In the genomic region with DNA sequence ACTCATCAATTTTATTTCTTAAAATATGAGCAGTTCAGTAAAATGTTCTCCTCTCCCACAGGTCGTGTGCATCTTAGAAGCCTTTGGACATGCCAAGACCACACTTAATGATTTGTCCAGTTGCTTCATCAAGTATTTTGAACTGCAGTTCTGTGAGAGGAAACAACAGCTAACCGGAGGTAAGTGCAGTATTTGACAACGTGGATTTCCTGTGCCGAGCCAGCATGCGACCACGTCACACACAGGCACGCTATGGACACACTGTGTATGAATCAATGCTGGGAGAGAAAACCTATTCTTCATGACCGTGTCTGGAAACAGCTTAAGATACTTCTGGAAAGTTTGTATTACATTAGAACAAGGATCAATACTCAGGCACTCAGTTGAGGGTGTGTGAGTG, we compare ENCODE assay signal across 13 cellular contexts.
DNase-seq lines count a peak whose midpoint lies in the region; ATAC-seq and TF ChIP-seq lines count a peak whose summit lies in the region.
"Had no signal": no experiment of that assay in that cellular context is flagged by ENCODE, and none has a peak within 500 bp of the region (broad histone marks: within the 10 kb centered on the region; RNA-seq: fewer than 3 reads in every experiment).

No MANE protein-coding gene starts in this region.

- CTCF ChIA-PET in activated naive CD4-positive, alpha-beta T cell treated with anti-CD3 and anti-CD28 coated beads, Interleukin-2, amount 10 ng/mL, durations not matched to agents 7 days and 5 days (lab: Charles Lee): interaction anchor here (1.3 to 4.2 kb wide), 4 partner anchors 15 to 575 kb away, joined by 3 to 32 read pairs (median 8); no protein-coding TSS in a partner anchor

- peak; percentile 25 for DNase-seq in stimulated activated CD4-positive, alpha-beta T cell treated with anti-CD3 and anti-CD28 coated beads, Interleukin-1b, Interleukin-23, amount 100 ng/mL, for 48 hours
- no peak for DNase-seq in stimulated activated CD4-positive, alpha-beta T cell treated with anti-CD3 and anti-CD28 coated beads, Interleukin-2, amount 100 ng/mL, for 48 hours
- peak; percentile 58 for DNase-seq in NB4 (ENCODE audit: low read depth)
- DNase-seq in activated naive CD4-positive, alpha-beta T cell treated with anti-CD3 and anti-CD28 coated beads, Interleukin-2, amount 10 ng/mL, durations not matched to agents 7 days and 5 days: peak; percentile 58
- no peak for DNase-seq in upper lobe of right lung
- DNase-seq in CD14-positive monocyte (ENCODE audit: low spot score): no peak
- DNase-seq in DMS79 treated with DMSO at 0.1 percent for 48 hours (lab: John Stamatoyannopoulos, UW): no peak
- no peak for DNase-seq in chondrocyte (ENCODE audit: low spot score)
- DNase-seq: NCI-H446 treated with DMSO at 0.1 percent for 48 hours; posterior cingulate gyrus; stimulated activated naive CD4-positive, alpha-beta T cell treated with Interleukin-2 at 50 U/mL for 16 hours had no signal

- H3K27me3 ChIP-seq in upper lobe of right lung: peaks cover 6% of the 10 kb centered on the region
- H3K27me3 ChIP-seq: esophagus muscularis mucosa had no signal

- TF ChIP-seq CTCF in NB4 (IDR thresholded peaks at IDR 0.05; ENCODE audit: low read depth, low read length): no peak
- no peak for TF ChIP-seq CTCF in upper lobe of right lung (IDR thresholded peaks at IDR 0.05)
- no peak for TF ChIP-seq CTCF in CD14-positive monocyte (IDR thresholded peaks at IDR 0.05)
- no peak for TF ChIP-seq CTCF in chondrocyte (IDR thresholded peaks at IDR 0.05)

- peak; percentile 16 for ATAC-seq in upper lobe of right lung

- no peak overlapping the region for H3K4me3 Mint-ChIP-seq in activated naive CD4-positive, alpha-beta T cell treated with anti-CD3 and anti-CD28 coated beads, Interleukin-2, amount 10 ng/mL, durations not matched to agents 7 days and 5 days
- H3K4me3 Mint-ChIP-seq in CD14-positive monocyte (peak overlapping the region in 1 of 2 donors; percentile 16), chondrocyte (ENCODE audit: unreplicated experiment) (no peak overlapping the region)
- H3K4me3 Mint-ChIP-seq: central memory CD8-positive, alpha-beta T cell had no signal

- TF ChIP-seq POLR2A in NB4 (IDR thresholded peaks at IDR 0.05; ENCODE audit: extremely low read depth, insufficient read length): no peak

- H3K4me3 ChIP-seq in NB4 (ENCODE audit: low read depth, low read length) (peak overlapping the region; percentile 37), upper lobe of right lung (no peak overlapping the region)
- H3K4me3 ChIP-seq: esophagus muscularis mucosa had no signal

- peaks cover 13% of the 10 kb centered on the region for H3K27me3 Mint-ChIP-seq in activated naive CD4-positive, alpha-beta T cell treated with anti-CD3 and anti-CD28 coated beads, Interleukin-2, amount 10 ng/mL, durations not matched to agents 7 days and 5 days
- H3K27me3 Mint-ChIP-seq in CD14-positive monocyte (ENCODE audit: low read depth in 3 of 3) (no peaks in the 10 kb centered on the region), chondrocyte (ENCODE audit: low read depth) (peaks cover 9% of the 10 kb centered on the region)
- H3K27me3 Mint-ChIP-seq: central memory CD8-positive, alpha-beta T cell had no signal

- no peaks in the 10 kb centered on the region for H3K36me3 Mint-ChIP-seq in activated naive CD4-positive, alpha-beta T cell treated with anti-CD3 and anti-CD28 coated beads, Interleukin-2, amount 10 ng/mL, durations not matched to agents 7 days and 5 days
- H3K36me3 Mint-ChIP-seq in CD14-positive monocyte (no peaks in the 10 kb centered on the region), chondrocyte (ENCODE audit: low read depth) (peaks cover 2% of the 10 kb centered on the region)

- no peaks in the 10 kb centered on the region for H3K9me3 ChIP-seq in upper lobe of right lung
- H3K9me3 ChIP-seq: esophagus muscularis mucosa had no signal

- H3K4me1 Mint-ChIP-seq in activated naive CD4-positive, alpha-beta T cell treated with anti-CD3 and anti-CD28 coated beads, Interleukin-2, amount 10 ng/mL, durations not matched to agents 7 days and 5 days: peaks cover 14% of the 10 kb centered on the region
- peaks cover 10% of the 10 kb centered on the region for H3K4me1 Mint-ChIP-seq in CD14-positive monocyte
- peaks cover 10% of the 10 kb centered on the region for H3K4me1 Mint-ChIP-seq in chondrocyte (ENCODE audit: low read depth)
- H3K4me1 Mint-ChIP-seq: central memory CD8-positive, alpha-beta T cell had no signal

- H3K27ac Mint-ChIP-seq in activated naive CD4-positive, alpha-beta T cell treated with anti-CD3 and anti-CD28 coated beads, Interleukin-2, amount 10 ng/mL, durations not matched to agents 7 days and 5 days: no peak overlapping the region
- H3K27ac Mint-ChIP-seq in CD14-positive monocyte (peak overlapping the region in 1 of 7 donors; percentile 76), chondrocyte (ENCODE audit: unreplicated experiment) (no peak overlapping the region)

- H3K9me3 Mint-ChIP-seq in activated naive CD4-positive, alpha-beta T cell treated with anti-CD3 and anti-CD28 coated beads, Interleukin-2, amount 10 ng/mL, durations not matched to agents 7 days and 5 days: no peaks in the 10 kb centered on the region
- H3K9me3 Mint-ChIP-seq in CD14-positive monocyte: peaks cover 2 to 8% (median 6%) of the 10 kb centered on the region in 7 donors
- peaks cover 9% of the 10 kb centered on the region for H3K9me3 Mint-ChIP-seq in chondrocyte (ENCODE audit: low read depth)
- H3K9me3 Mint-ChIP-seq: central memory CD8-positive, alpha-beta T cell had no signal

- no peaks in the 10 kb centered on the region for H3K36me3 ChIP-seq in upper lobe of right lung
- H3K36me3 ChIP-seq: esophagus muscularis mucosa had no signal

- no peak overlapping the region for H3K27ac ChIP-seq in upper lobe of right lung
- H3K27ac ChIP-seq: esophagus muscularis mucosa had no signal

- intact Hi-C loops in upper lobe of right lung (cut with DNase I) (loop anchor here (10.0 kb wide), 1 partner anchor 573 kb away; no protein-coding TSS in a partner anchor), CD14-positive monocyte (cut with micrococcal nuclease) (no loop called here)

- H3K4me1 ChIP-seq in upper lobe of right lung: no peaks in the 10 kb centered on the region
- H3K4me1 ChIP-seq: esophagus muscularis mucosa had no signal

Comparison
In these comparisons a context has a peak if more than half of its experiments do, and no peak if none do; other contexts are left out.
1. DNase-seq: peak in stimulated activated CD4-positive, alpha-beta T cell treated with anti-CD3 and anti-CD28 coated beads, Interleukin-1b, Interleukin-23, amount 100 ng/mL, for 48 hours (single experiment), NB4 (single experiment) and activated naive CD4-positive, alpha-beta T cell treated with anti-CD3 and anti-CD28 coated beads, Interleukin-2, amount 10 ng/mL, durations not matched to agents 7 days and 5 days (single experiment); none in stimulated activated CD4-positive, alpha-beta T cell treated with anti-CD3 and anti-CD28 coated beads, Interleukin-2, amount 100 ng/mL, for 48 hours (0 of 2), upper lobe of right lung (single experiment), CD14-positive monocyte (single experiment), DMS79 treated with DMSO at 0.1 percent for 48 hours (single experiment) and chondrocyte (single experiment).